In genomic region chr19:2867025-2867991, GRCh38 we compare ENCODE assay signal across 1 cellular context.
TF ChIP-seq lines count a peak whose summit lies in the region.

TSS of gene ZNF556 (plus strand) at chr19:2867335. CDS start at chr19:2867422, 87 bp downstream.

TF ChIP-seq in HepG2, 621 proteins besides CTCF, POLR2A, EP300 and RAD21 (continued from another document and continues in another):
- TF ChIP-seq ZBTB10 (CRISPR knock-in tag; IDR thresholded peaks at IDR 0.05; ENCODE audit: borderline replicate concordance) (no peak), ZNF142 (CRISPR knock-in tag; IDR thresholded peaks at IDR 0.05) (no peak), THAP8 (CRISPR knock-in tag; IDR thresholded peaks at IDR 0.05; ENCODE audit: borderline replicate concordance) (no peak), BCLAF1 (IDR thresholded peaks at IDR 0.05) (no peak), SNRNP70 (IDR thresholded peaks at IDR 0.05; ENCODE audit: low read depth, low read length) (no peak), TOPORS (CRISPR knock-in tag; IDR thresholded peaks at IDR 0.05) (no peak), DNMT3B (CRISPR knock-in tag; conservative IDR thresholded peaks at IDR 0.05) (no peak), E2F5 (CRISPR knock-in tag; conservative IDR thresholded peaks at IDR 0.05) (no peak), ZNF574 (CRISPR knock-in tag; IDR thresholded peaks at IDR 0.05) (peak; percentile 69), ZNF333 (CRISPR knock-in tag; IDR thresholded peaks at IDR 0.05; ENCODE audit: borderline replicate concordance) (no peak), ZBTB2 (CRISPR knock-in tag; IDR thresholded peaks at IDR 0.05; ENCODE audit: low read depth) (no peak), ZNF432 (CRISPR knock-in tag; IDR thresholded peaks at IDR 0.05; ENCODE audit: borderline replicate concordance) (no peak), ZNF143 (CRISPR knock-in tag; IDR thresholded peaks at IDR 0.05) (no peak), ZNF33B (CRISPR knock-in tag; IDR thresholded peaks at IDR 0.05) (no peak), ZNF784 (CRISPR knock-in tag; IDR thresholded peaks at IDR 0.05; ENCODE audit: borderline replicate concordance) (peak; percentile 43; the same call in 1 of the 2 replicates), ZNF251 (CRISPR knock-in tag; IDR thresholded peaks at IDR 0.05) (no peak), KDM4B (CRISPR knock-in tag; IDR thresholded peaks at IDR 0.05) (peak; percentile 55; the same call in 1 of the 2 replicates), ZNF569 (CRISPR knock-in tag; IDR thresholded peaks at IDR 0.05; ENCODE audit: borderline replicate concordance) (no peak), HMG20B (CRISPR knock-in tag; conservative IDR thresholded peaks at IDR 0.05) (no peak; the same call in 1 of the 2 replicates), IRF9 (CRISPR knock-in tag; IDR thresholded peaks at IDR 0.05; ENCODE audit: borderline replicate concordance) (peak; percentile 41; the same call in 1 of the 2 replicates), ZNF644 (CRISPR knock-in tag; IDR thresholded peaks at IDR 0.05; ENCODE audit: low read depth) (no peak), ZSCAN21 (CRISPR knock-in tag; IDR thresholded peaks at IDR 0.05; ENCODE audit: borderline replicate concordance) (peak; percentile 24; the same call in 1 of the 2 replicates), ZNF883 (CRISPR knock-in tag; IDR thresholded peaks at IDR 0.05; ENCODE audit: not compliant biosample characterization) (no peak), ZBTB37 (CRISPR knock-in tag; IDR thresholded peaks at IDR 0.05) (no peak), ISX (CRISPR knock-in tag; conservative IDR thresholded peaks at IDR 0.05) (no peak), EZH2 (conservative IDR thresholded peaks at IDR 0.05; ENCODE audit: low read depth, low read length) (no peak), ZNF253 (CRISPR knock-in tag; IDR thresholded peaks at IDR 0.05; ENCODE audit: borderline replicate concordance) (peak; percentile 56; the same call in 1 of the 2 replicates), SIX1 (CRISPR knock-in tag; IDR thresholded peaks at IDR 0.05; ENCODE audit: borderline replicate concordance) (no peak), ZHX1 (CRISPR knock-in tag; IDR thresholded peaks at IDR 0.05; ENCODE audit: low read depth) (no peak)
